ENCODE assay signal across 1 cellular context in the genomic region with DNA sequence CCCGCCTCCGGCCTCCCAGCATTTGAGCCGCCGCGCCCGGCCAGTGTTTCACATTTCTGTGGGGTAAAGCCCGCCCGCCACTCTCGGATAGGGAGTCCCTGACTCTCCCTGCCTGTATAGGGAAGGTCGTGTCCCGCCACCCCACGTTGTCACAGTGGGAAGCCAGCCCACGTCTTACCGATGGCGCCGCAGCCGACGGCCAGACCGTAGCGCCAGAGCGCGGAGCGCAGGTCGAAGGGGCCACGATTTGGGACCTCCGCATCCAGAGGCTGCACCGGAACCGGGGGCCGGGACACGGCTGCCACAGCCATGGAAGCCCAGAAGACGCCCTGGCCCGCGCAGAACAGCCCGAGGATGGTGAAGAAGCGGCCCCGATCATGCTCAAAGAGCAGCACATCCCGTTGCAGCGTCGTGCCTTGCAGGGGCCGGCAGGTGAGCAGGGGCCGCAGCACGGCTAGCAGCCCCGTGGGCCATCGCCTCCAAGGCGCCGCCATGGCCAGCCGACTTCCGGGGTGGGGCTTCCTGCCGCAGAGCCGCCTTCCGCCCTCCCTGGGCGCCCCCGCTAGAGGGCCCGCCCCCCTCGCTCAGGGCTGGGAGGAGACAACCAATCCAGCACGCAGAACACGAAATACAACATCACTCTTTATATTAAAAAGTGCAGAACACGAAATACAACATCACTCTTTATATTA.
TF ChIP-seq lines count a peak whose summit lies in the region.

A gene with protein sequence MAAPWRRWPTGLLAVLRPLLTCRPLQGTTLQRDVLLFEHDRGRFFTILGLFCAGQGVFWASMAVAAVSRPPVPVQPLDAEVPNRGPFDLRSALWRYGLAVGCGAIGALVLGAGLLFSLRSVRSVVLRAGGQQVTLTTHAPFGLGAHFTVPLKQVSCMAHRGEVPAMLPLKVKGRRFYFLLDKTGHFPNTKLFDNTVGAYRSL (minus strand): TSS at position 506 of the 692 bp plus-strand sequence. CDS start 12 bp downstream, at position 494.

TF ChIP-seq in HepG2, 621 proteins besides CTCF, POLR2A, EP300 and RAD21 (continued from another document and continues in another):
- TF ChIP-seq, protein P1, sequence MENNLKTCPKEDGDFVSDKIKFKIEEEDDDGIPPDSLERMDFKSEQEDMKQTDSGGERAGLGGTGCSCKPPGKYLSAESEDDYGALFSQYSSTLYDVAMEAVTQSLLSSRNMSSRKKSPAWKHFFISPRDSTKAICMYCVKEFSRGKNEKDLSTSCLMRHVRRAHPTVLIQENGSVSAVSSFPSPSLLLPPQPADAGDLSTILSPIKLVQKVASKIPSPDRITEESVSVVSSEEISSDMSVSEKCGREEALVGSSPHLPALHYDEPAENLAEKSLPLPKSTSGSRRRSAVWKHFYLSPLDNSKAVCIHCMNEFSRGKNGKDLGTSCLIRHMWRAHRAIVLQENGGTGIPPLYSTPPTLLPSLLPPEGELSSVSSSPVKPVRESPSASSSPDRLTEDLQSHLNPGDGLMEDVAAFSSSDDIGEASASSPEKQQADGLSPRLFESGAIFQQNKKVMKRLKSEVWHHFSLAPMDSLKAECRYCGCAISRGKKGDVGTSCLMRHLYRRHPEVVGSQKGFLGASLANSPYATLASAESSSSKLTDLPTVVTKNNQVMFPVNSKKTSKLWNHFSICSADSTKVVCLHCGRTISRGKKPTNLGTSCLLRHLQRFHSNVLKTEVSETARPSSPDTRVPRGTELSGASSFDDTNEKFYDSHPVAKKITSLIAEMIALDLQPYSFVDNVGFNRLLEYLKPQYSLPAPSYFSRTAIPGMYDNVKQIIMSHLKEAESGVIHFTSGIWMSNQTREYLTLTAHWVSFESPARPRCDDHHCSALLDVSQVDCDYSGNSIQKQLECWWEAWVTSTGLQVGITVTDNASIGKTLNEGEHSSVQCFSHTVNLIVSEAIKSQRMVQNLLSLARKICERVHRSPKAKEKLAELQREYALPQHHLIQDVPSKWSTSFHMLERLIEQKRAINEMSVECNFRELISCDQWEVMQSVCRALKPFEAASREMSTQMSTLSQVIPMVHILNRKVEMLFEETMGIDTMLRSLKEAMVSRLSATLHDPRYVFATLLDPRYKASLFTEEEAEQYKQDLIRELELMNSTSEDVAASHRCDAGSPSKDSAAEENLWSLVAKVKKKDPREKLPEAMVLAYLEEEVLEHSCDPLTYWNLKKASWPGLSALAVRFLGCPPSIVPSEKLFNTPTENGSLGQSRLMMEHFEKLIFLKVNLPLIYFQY (CRISPR knock-in tag; IDR thresholded peaks at IDR 0.05; ENCODE audit: borderline replicate concordance), result no peak
- TF ChIP-seq, protein P2, sequence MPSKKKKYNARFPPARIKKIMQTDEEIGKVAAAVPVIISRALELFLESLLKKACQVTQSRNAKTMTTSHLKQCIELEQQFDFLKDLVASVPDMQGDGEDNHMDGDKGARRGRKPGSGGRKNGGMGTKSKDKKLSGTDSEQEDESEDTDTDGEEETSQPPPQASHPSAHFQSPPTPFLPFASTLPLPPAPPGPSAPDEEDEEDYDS (CRISPR knock-in tag; IDR thresholded peaks at IDR 0.05), result peak; percentile 65
- TF ChIP-seq ZNF20 (CRISPR knock-in tag; IDR thresholded peaks at IDR 0.05) (no peak), SSRP1 (CRISPR knock-in tag; IDR thresholded peaks at IDR 0.05) (no peak; the same call in 1 of the 2 replicates), ZNF850 (CRISPR knock-in tag; conservative IDR thresholded peaks at IDR 0.05) (0 out of 2 replicates have a peak, but pooled peaks have one; percentile 40), TARDBP (CRISPR knock-in tag; IDR thresholded peaks at IDR 0.05) (peak; percentile 66; the same call in 1 of the 2 replicates), ZNF703 (CRISPR knock-in tag; IDR thresholded peaks at IDR 0.05; ENCODE audit: borderline replicate concordance) (no peak), ZNF746 (CRISPR knock-in tag; IDR thresholded peaks at IDR 0.05) (no peak), NKX3-1 (CRISPR knock-in tag; IDR thresholded peaks at IDR 0.05) (no peak), CEBPB (IDR thresholded peaks at IDR 0.05; ENCODE audit: borderline replicate concordance, low read depth, low read length) (no peak), TRIM24 (CRISPR knock-in tag; IDR thresholded peaks at IDR 0.05) (no peak), ZNF138 (CRISPR knock-in tag; IDR thresholded peaks at IDR 0.05; ENCODE audit: low read depth) (peak; percentile 81; the same call in 1 of the 2 replicates), SP140L (CRISPR knock-in tag; IDR thresholded peaks at IDR 0.05; ENCODE audit: borderline replicate concordance) (no peak), ZSCAN30 (CRISPR knock-in tag; IDR thresholded peaks at IDR 0.05) (no peak), ZC3H13 (CRISPR knock-in tag; IDR thresholded peaks at IDR 0.05) (peak; percentile 91), REL (CRISPR knock-in tag; conservative IDR thresholded peaks at IDR 0.05) (no peak), CEBPG (CRISPR knock-in tag; IDR thresholded peaks at IDR 0.05) (no peak), ZFP41 (CRISPR knock-in tag; IDR thresholded peaks at IDR 0.05; ENCODE audit: borderline replicate concordance) (peak; percentile 38; the same call in 1 of the 2 replicates), POLR2G (IDR thresholded peaks at IDR 0.05; ENCODE audit: low read depth, low read length) (peak; percentile 96), CREM (IDR thresholded peaks at IDR 0.05) (no peak), CREM (CRISPR knock-in tag; IDR thresholded peaks at IDR 0.05) (no peak), ZNF121 (CRISPR knock-in tag; IDR thresholded peaks at IDR 0.05) (0 out of 2 replicates have a peak, but pooled peaks have one; percentile 22), MED8 (CRISPR knock-in tag; IDR thresholded peaks at IDR 0.05; ENCODE audit: insufficient replicate concordance) (peak; percentile 57), ZFP90 (CRISPR knock-in tag; IDR thresholded peaks at IDR 0.05; ENCODE audit: borderline replicate concordance) (no peak), MTA1 (CRISPR knock-in tag; IDR thresholded peaks at IDR 0.05; ENCODE audit: borderline replicate concordance) (no peak), ZNF614 (CRISPR knock-in tag; IDR thresholded peaks at IDR 0.05; ENCODE audit: borderline replicate concordance) (peak; percentile 73; the same call in 1 of the 2 replicates), ISX (CRISPR knock-in tag; conservative IDR thresholded peaks at IDR 0.05) (no peak), SRSF9 (IDR thresholded peaks at IDR 0.05; ENCODE audit: borderline replicate concordance, insufficient read depth, low read depth, low read length, poor library complexity, severe bottlenecking) (no peak), XRCC5 (optimal IDR thresholded peaks at IDR 0.05; ENCODE audit: low read length) (peak; percentile 71), ZFAT (CRISPR knock-in tag; conservative IDR thresholded peaks at IDR 0.05) (no peak), ZNF232 (CRISPR knock-in tag; IDR thresholded peaks at IDR 0.05; ENCODE audit: borderline replicate concordance) (0 out of 2 replicates have a peak, but pooled peaks have one; percentile 9), KDM1A (CRISPR knock-in tag; IDR thresholded peaks at IDR 0.05) (no peak), TAF1 (CRISPR knock-in tag; IDR thresholded peaks at IDR 0.05) (peak; percentile 93), HNRNPL (IDR thresholded peaks at IDR 0.05; ENCODE audit: low read depth, low read length) (no peak; the same call in 1 of the 2 replicates), HNRNPH1 (optimal IDR thresholded peaks at IDR 0.05; ENCODE audit: low read depth, low read length) (no peak), KMT2B (CRISPR knock-in tag; IDR thresholded peaks at IDR 0.05) (peak; percentile 89), CBX5 (CRISPR knock-in tag; IDR thresholded peaks at IDR 0.05; ENCODE audit: borderline replicate concordance) (no peak)
- TF ChIP-seq, protein P3, sequence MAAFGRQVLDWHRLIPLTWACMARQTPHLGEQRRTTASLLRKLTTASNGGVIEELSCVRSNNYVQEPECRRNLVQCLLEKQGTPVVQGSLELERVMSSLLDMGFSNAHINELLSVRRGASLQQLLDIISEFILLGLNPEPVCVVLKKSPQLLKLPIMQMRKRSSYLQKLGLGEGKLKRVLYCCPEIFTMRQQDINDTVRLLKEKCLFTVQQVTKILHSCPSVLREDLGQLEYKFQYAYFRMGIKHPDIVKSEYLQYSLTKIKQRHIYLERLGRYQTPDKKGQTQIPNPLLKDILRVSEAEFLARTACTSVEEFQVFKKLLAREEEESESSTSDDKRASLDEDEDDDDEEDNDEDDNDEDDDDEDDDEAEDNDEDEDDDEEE (CRISPR knock-in tag; IDR thresholded peaks at IDR 0.05), result no peak; the same call in 1 of the 2 replicates
- TF ChIP-seq, protein P4, sequence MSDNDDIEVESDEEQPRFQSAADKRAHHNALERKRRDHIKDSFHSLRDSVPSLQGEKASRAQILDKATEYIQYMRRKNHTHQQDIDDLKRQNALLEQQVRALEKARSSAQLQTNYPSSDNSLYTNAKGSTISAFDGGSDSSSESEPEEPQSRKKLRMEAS (IDR thresholded peaks at IDR 0.05), result peak; percentile 82
- TF ChIP-seq, protein P5, sequence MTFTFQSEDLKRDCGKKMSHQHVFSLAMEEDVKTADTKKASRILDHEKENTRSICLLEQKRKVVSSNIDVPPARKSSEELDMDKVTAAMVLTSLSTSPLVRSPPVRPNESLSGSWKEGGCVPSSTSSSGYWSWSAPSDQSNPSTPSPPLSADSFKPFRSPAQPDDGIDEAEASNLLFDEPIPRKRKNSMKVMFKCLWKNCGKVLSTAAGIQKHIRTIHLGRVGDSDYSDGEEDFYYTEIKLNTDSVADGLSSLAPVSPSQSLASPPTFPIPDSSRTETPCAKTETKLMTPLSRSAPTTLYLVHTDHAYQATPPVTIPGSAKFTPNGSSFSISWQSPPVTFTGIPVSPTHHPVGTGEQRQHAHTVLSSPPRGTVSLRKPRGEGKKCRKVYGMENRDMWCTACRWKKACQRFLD (CRISPR knock-in tag; IDR thresholded peaks at IDR 0.05; ENCODE audit: borderline replicate concordance), result no peak
- TF ChIP-seq, protein P6, sequence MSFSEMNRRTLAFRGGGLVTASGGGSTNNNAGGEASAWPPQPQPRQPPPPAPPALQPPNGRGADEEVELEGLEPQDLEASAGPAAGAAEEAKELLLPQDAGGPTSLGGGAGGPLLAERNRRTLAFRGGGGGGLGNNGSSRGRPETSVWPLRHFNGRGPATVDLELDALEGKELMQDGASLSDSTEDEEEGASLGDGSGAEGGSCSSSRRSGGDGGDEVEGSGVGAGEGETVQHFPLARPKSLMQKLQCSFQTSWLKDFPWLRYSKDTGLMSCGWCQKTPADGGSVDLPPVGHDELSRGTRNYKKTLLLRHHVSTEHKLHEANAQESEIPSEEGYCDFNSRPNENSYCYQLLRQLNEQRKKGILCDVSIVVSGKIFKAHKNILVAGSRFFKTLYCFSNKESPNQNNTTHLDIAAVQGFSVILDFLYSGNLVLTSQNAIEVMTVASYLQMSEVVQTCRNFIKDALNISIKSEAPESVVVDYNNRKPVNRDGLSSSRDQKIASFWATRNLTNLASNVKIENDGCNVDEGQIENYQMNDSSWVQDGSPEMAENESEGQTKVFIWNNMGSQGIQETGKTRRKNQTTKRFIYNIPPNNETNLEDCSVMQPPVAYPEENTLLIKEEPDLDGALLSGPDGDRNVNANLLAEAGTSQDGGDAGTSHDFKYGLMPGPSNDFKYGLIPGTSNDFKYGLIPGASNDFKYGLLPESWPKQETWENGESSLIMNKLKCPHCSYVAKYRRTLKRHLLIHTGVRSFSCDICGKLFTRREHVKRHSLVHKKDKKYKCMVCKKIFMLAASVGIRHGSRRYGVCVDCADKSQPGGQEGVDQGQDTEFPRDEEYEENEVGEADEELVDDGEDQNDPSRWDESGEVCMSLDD (CRISPR knock-in tag; IDR thresholded peaks at IDR 0.05; ENCODE audit: borderline replicate concordance), result no peak
- TF ChIP-seq, protein P7, sequence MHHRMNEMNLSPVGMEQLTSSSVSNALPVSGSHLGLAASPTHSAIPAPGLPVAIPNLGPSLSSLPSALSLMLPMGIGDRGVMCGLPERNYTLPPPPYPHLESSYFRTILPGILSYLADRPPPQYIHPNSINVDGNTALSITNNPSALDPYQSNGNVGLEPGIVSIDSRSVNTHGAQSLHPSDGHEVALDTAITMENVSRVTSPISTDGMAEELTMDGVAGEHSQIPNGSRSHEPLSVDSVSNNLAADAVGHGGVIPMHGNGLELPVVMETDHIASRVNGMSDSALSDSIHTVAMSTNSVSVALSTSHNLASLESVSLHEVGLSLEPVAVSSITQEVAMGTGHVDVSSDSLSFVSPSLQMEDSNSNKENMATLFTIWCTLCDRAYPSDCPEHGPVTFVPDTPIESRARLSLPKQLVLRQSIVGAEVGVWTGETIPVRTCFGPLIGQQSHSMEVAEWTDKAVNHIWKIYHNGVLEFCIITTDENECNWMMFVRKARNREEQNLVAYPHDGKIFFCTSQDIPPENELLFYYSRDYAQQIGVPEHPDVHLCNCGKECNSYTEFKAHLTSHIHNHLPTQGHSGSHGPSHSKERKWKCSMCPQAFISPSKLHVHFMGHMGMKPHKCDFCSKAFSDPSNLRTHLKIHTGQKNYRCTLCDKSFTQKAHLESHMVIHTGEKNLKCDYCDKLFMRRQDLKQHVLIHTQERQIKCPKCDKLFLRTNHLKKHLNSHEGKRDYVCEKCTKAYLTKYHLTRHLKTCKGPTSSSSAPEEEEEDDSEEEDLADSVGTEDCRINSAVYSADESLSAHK (CRISPR knock-in tag; IDR thresholded peaks at IDR 0.05; ENCODE audit: borderline replicate concordance), result no peak
- TF ChIP-seq, protein P8, sequence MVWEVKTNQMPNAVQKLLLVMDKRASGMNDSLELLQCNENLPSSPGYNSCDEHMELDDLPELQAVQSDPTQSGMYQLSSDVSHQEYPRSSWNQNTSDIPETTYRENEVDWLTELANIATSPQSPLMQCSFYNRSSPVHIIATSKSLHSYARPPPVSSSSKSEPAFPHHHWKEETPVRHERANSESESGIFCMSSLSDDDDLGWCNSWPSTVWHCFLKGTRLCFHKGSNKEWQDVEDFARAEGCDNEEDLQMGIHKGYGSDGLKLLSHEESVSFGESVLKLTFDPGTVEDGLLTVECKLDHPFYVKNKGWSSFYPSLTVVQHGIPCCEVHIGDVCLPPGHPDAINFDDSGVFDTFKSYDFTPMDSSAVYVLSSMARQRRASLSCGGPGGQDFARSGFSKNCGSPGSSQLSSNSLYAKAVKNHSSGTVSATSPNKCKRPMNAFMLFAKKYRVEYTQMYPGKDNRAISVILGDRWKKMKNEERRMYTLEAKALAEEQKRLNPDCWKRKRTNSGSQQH (CRISPR knock-in tag; IDR thresholded peaks at IDR 0.05; ENCODE audit: low read depth), result no peak
- TF ChIP-seq, protein P9, sequence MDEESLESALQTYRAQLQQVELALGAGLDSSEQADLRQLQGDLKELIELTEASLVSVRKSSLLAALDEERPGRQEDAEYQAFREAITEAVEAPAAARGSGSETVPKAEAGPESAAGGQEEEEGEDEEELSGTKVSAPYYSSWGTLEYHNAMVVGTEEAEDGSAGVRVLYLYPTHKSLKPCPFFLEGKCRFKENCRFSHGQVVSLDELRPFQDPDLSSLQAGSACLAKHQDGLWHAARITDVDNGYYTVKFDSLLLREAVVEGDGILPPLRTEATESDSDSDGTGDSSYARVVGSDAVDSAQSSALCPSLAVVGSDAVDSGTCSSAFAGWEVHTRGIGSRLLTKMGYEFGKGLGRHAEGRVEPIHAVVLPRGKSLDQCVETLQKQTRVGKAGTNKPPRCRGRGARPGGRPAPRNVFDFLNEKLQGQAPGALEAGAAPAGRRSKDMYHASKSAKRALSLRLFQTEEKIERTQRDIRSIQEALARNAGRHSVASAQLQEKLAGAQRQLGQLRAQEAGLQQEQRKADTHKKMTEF (CRISPR knock-in tag; IDR thresholded peaks at IDR 0.05), result peak; percentile 89
